ENCODE assay signal across 1 cellular context in the genomic region with DNA sequence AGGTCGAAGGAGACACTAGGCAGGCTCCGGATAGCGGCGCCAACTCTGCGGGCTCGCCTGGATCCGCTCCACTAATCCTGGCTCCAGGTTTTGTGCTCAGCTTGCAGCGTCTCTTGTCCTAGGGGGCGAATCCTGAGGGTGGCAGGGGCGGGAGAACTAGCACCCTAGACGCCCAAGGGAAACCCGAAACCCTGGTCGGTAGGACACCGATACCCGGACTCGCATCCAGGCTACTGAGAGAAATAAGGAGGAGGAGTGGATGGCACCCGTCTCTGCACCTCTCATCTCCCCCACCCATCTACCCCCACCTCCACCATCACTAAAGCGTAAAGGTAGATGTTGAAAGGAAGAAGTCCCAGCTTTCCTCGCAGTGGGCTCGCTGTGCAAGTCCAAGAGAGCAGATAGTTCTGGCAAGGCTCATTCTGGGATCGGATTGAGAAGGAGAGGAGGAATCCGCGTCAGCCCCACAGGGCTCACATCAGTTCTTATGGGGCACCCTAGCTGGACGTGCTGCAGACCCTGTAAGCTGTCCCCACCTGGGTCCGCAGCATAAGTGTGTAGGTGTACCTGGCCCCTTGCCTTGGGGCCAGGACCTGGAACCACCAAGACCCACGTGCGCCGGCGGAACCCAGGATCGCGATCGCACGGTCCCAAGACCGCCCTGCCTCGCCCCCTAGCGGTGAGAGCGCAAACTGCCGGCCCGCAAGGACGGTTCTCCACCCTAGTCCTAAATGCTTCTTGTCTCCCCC.
TF ChIP-seq lines count a peak whose summit lies in the region.

No MANE protein-coding gene starts in this region.

TF ChIP-seq in HepG2, 621 proteins besides CTCF, POLR2A, EP300 and RAD21 (continued from another document and continues in another):
- TF ChIP-seq GMEB1 (CRISPR knock-in tag; IDR thresholded peaks at IDR 0.05; ENCODE audit: borderline replicate concordance) (peak; percentile 42; the same call in 1 of the 2 replicates), POGZ (CRISPR knock-in tag; IDR thresholded peaks at IDR 0.05) (no peak), ZZZ3 (CRISPR knock-in tag; IDR thresholded peaks at IDR 0.05; ENCODE audit: borderline replicate concordance) (no peak), ZBTB8A (CRISPR knock-in tag; IDR thresholded peaks at IDR 0.05; ENCODE audit: borderline replicate concordance, low read depth) (0 out of 2 replicates have a peak, but pooled peaks have one; percentile 32), SP1 (IDR thresholded peaks at IDR 0.05) (no peak), SP1 (CRISPR knock-in tag; IDR thresholded peaks at IDR 0.05) (peak; percentile 62; the same call in 1 of the 2 replicates), ZIK1 (CRISPR knock-in tag; IDR thresholded peaks at IDR 0.05; ENCODE audit: borderline replicate concordance, low read depth) (0 out of 2 replicates have a peak, but pooled peaks have one; percentile 33), ZNF510 (CRISPR knock-in tag; IDR thresholded peaks at IDR 0.05; ENCODE audit: low read depth) (peak; percentile 85; the same call in 1 of the 2 replicates), IRF9 (CRISPR knock-in tag; IDR thresholded peaks at IDR 0.05; ENCODE audit: borderline replicate concordance) (no peak), ARNT2 (CRISPR knock-in tag; IDR thresholded peaks at IDR 0.05; ENCODE audit: low read depth) (peak; percentile 54), NFKB2 (CRISPR knock-in tag; IDR thresholded peaks at IDR 0.05; ENCODE audit: borderline replicate concordance) (peak; percentile 66; the same call in 1 of the 2 replicates), PATZ1 (CRISPR knock-in tag; IDR thresholded peaks at IDR 0.05) (peak; percentile 63), BHLHE40 (IDR thresholded peaks at IDR 0.05; ENCODE audit: low read length) (peak; percentile 56; the same call in 1 of the 2 replicates), ATF7-NPFF (CRISPR knock-in tag; IDR thresholded peaks at IDR 0.05; ENCODE audit: low read depth) (0 out of 2 replicates have a peak, but pooled peaks have one; percentile 59), NFE2L1 (CRISPR knock-in tag; IDR thresholded peaks at IDR 0.05; ENCODE audit: borderline replicate concordance) (peak; percentile 62; the same call in 1 of the 2 replicates), MXI1 (IDR thresholded peaks at IDR 0.05; ENCODE audit: borderline replicate concordance, low read depth, low read length) (peak; percentile 69; the same call in 2 of the 3 replicates), ZFP62 (CRISPR knock-in tag; IDR thresholded peaks at IDR 0.05) (no peak), ZNF614 (CRISPR knock-in tag; IDR thresholded peaks at IDR 0.05; ENCODE audit: borderline replicate concordance) (peak; percentile 15; the same call in 1 of the 2 replicates), ZNF577 (CRISPR knock-in tag; IDR thresholded peaks at IDR 0.05; ENCODE audit: borderline replicate concordance, low read depth) (0 out of 2 replicates have a peak, but pooled peaks have one; percentile 58), KDM1A (CRISPR knock-in tag; IDR thresholded peaks at IDR 0.05) (0 out of 2 replicates have a peak, but pooled peaks have one; percentile 29), RERE (CRISPR knock-in tag; IDR thresholded peaks at IDR 0.05; ENCODE audit: low read depth) (no peak), TRAFD1 (CRISPR knock-in tag; IDR thresholded peaks at IDR 0.05; ENCODE audit: borderline replicate concordance) (no peak), ZNF720 (CRISPR knock-in tag; IDR thresholded peaks at IDR 0.05) (no peak), ZFP37 (CRISPR knock-in tag; IDR thresholded peaks at IDR 0.05; ENCODE audit: borderline replicate concordance) (no peak), ARID2 (CRISPR knock-in tag; IDR thresholded peaks at IDR 0.05; ENCODE audit: borderline replicate concordance) (no peak), MEF2D (CRISPR knock-in tag; IDR thresholded peaks at IDR 0.05) (peak; percentile 72), ZBED4 (CRISPR knock-in tag; IDR thresholded peaks at IDR 0.05; ENCODE audit: borderline replicate concordance) (0 out of 2 replicates have a peak, but pooled peaks have one; percentile 75), SOX5 (CRISPR knock-in tag; IDR thresholded peaks at IDR 0.05; ENCODE audit: borderline replicate concordance) (no peak), MIER3 (CRISPR knock-in tag; IDR thresholded peaks at IDR 0.05; ENCODE audit: borderline replicate concordance) (no peak; the same call in 1 of the 2 replicates), CBFB (CRISPR knock-in tag; IDR thresholded peaks at IDR 0.05) (peak; percentile 60; the same call in 1 of the 2 replicates), ZNF678 (CRISPR knock-in tag; IDR thresholded peaks at IDR 0.05) (no peak; the same call in 1 of the 2 replicates), HIVEP1 (CRISPR knock-in tag; IDR thresholded peaks at IDR 0.05) (peak; percentile 74), ETV6 (CRISPR knock-in tag; conservative IDR thresholded peaks at IDR 0.05) (0 out of 2 replicates have a peak, but pooled peaks have one; percentile 50), ZNF773 (CRISPR knock-in tag; IDR thresholded peaks at IDR 0.05; ENCODE audit: borderline replicate concordance) (peak; percentile 76; the same call in 1 of the 2 replicates), CREB1 (IDR thresholded peaks at IDR 0.05) (no peak), CREB1 (CRISPR knock-in tag; IDR thresholded peaks at IDR 0.05) (no peak), PPARG (CRISPR knock-in tag; conservative IDR thresholded peaks at IDR 0.05) (no peak), RFXANK (CRISPR knock-in tag; IDR thresholded peaks at IDR 0.05) (no peak)
- TF ChIP-seq, protein P1, sequence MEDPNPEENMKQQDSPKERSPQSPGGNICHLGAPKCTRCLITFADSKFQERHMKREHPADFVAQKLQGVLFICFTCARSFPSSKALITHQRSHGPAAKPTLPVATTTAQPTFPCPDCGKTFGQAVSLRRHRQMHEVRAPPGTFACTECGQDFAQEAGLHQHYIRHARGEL (CRISPR knock-in tag; IDR thresholded peaks at IDR 0.05), result 0 out of 2 replicates have a peak, but pooled peaks have one; percentile 47
- TF ChIP-seq, protein P2, sequence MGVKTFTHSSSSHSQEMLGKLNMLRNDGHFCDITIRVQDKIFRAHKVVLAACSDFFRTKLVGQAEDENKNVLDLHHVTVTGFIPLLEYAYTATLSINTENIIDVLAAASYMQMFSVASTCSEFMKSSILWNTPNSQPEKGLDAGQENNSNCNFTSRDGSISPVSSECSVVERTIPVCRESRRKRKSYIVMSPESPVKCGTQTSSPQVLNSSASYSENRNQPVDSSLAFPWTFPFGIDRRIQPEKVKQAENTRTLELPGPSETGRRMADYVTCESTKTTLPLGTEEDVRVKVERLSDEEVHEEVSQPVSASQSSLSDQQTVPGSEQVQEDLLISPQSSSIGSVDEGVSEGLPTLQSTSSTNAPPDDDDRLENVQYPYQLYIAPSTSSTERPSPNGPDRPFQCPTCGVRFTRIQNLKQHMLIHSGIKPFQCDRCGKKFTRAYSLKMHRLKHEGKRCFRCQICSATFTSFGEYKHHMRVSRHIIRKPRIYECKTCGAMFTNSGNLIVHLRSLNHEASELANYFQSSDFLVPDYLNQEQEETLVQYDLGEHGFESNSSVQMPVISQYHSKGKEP (CRISPR knock-in tag; IDR thresholded peaks at IDR 0.05), result no peak
